8 cellular contexts compared by ENCODE assay signal in the genomic region with DNA sequence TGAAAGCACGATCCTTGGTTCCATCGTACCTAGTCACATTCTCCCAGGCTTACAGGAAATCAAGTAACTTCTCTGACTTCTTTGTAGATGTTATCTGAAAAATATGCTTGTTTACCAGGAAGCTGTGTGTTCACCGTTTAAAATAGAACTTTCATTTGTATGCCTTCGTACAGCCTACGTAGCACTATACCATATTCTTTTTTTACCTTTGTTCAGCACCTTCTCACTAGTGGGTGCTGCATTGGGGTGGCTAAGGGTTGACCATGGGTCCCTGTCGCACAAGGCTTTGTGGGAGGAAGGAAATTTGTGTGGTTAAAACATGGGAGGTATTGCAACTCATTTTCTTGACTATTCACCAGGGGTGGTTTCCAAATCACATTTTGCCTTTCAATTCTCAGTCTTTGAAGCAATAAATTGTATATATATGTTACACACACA. TPM values are rescaled to one million over a fixed set of nuclear protein-coding genes. Genes with fewer than 3 reads are reported as not detected.
DNase-seq lines count a peak whose midpoint lies in the region; ATAC-seq and TF ChIP-seq lines count a peak whose summit lies in the region.

No MANE protein-coding gene starts in this region.

- intact Hi-C loops in mammary epithelial cell (cut with micrococcal nuclease): no loop called here

- no peak overlapping the region for H3K9ac ChIP-seq in neuronal stem cell (ENCODE audit: low read depth, low read length, poor library complexity)
- no peak overlapping the region for H3K9ac ChIP-seq in mammary epithelial cell (ENCODE audit: insufficient read depth, low read length)

- no peak overlapping the region for H3K4me3 ChIP-seq in neuronal stem cell (ENCODE audit: low read length in 2 of 2)
- H3K4me3 ChIP-seq in mammary epithelial cell (replicated peaks in 1 of 3; ENCODE audit: insufficient read depth in 1 of 3, low read depth in 2 of 3, low read length in 3 of 3): no peak overlapping the region
- H3K4me3 ChIP-seq in osteoblast (ENCODE audit: insufficient read depth, low read length): no peak overlapping the region

- no peaks in the 10 kb centered on the region for H3K27me3 ChIP-seq in neuronal stem cell (ENCODE audit: control insufficient read depth in 3 of 3, insufficient read depth in 3 of 3, low read depth in 1 of 3, low read length in 3 of 3)
- H3K27me3 ChIP-seq in mammary epithelial cell (ENCODE audit: insufficient read depth, low read length): no peaks in the 10 kb centered on the region
- H3K27me3 ChIP-seq in osteoblast (ENCODE audit: insufficient read depth, low read length): no peaks in the 10 kb centered on the region

- no peak overlapping the region for H3K4ac ChIP-seq in neuronal stem cell (ENCODE audit: low read length)

- peaks cover 6 to 80% of the 10 kb centered on the region in 2 donors for H3K36me3 ChIP-seq in neuronal stem cell (replicated peaks in 1 of 2; ENCODE audit: control insufficient read depth in 2 of 2, insufficient read depth in 2 of 2, low read length in 2 of 2)
- H3K36me3 ChIP-seq in mammary epithelial cell (ENCODE audit: insufficient read depth, low read length): peaks cover 6% of the 10 kb centered on the region
- H3K36me3 ChIP-seq in osteoblast (ENCODE audit: insufficient read depth, low read length): peaks cover 37% of the 10 kb centered on the region

- no peak overlapping the region for H2BK15ac ChIP-seq in neuronal stem cell (ENCODE audit: low read length)

- DNase-seq in activated T-helper 1 cell treated with Interleukin-2 at 50 U/mL for 16 hours (ENCODE audit: low read depth) (peak; percentile 26), neuronal stem cell (ENCODE audit: low spot score) (no peak), RKO (ENCODE audit: low spot score) (no peak), mammary epithelial cell (no peak), osteoblast (ENCODE audit: insufficient read length, low spot score, missing footprints) (no peak)
- peak; percentile 11 for DNase-seq in stimulated activated CD8-positive, alpha-beta memory T cell treated with anti-CD3 and anti-CD28 coated beads, Interleukin-15, amount 100 ng/mL, for 1 hour (ENCODE audit: low read depth)

- H3K27ac ChIP-seq in neuronal stem cell (replicated peaks; ENCODE audit: low read length): no peak overlapping the region
- H3K27ac ChIP-seq in mammary epithelial cell (ENCODE audit: insufficient read depth, low read depth, low read length): no peak overlapping the region
- H3K27ac ChIP-seq in osteoblast (ENCODE audit: low read depth, low read length): no peak overlapping the region

- H2BK120ac ChIP-seq in neuronal stem cell (ENCODE audit: low read depth, low read length): no peak overlapping the region

- H3K4me2 ChIP-seq in neuronal stem cell (ENCODE audit: insufficient read depth, low read length, poor library complexity, severe bottlenecking): no peak overlapping the region
- no peak overlapping the region for H3K4me2 ChIP-seq in mammary epithelial cell (ENCODE audit: insufficient read depth, low read depth, low read length)
- no peak overlapping the region for H3K4me2 ChIP-seq in osteoblast (ENCODE audit: insufficient read depth, low read length)

- no peak overlapping the region for H4K91ac ChIP-seq in neuronal stem cell (ENCODE audit: low read depth, low read length, poor library complexity)

- in situ Hi-C loops in mammary epithelial cell (cut with MboI; ENCODE audit: low sequenced_read_pairs in 2 of 2): no loop called here

- H3K4me1 ChIP-seq in neuronal stem cell (ENCODE audit: control insufficient read depth in 2 of 2, insufficient read depth in 1 of 2, low read depth in 1 of 2, low read length in 2 of 2): no peaks in the 10 kb centered on the region
- no peaks in the 10 kb centered on the region for H3K4me1 ChIP-seq in mammary epithelial cell (ENCODE audit: insufficient read depth, low read length)
- no peaks in the 10 kb centered on the region for H3K4me1 ChIP-seq in osteoblast (ENCODE audit: insufficient read depth, low read length)

- H2AFZ ChIP-seq in neuronal stem cell (ENCODE audit: low read length) (no peak overlapping the region), mammary epithelial cell (ENCODE audit: low read depth, low read length) (no peak overlapping the region), osteoblast (ENCODE audit: low read length) (no peak overlapping the region)

- peaks cover 0 to 16% of the 10 kb centered on the region in 2 donors for H3K9me3 ChIP-seq in neuronal stem cell (replicated peaks in 1 of 2; ENCODE audit: control insufficient read depth in 2 of 2, insufficient read depth in 1 of 2, low read depth in 1 of 2, low read length in 2 of 2)
- no peaks in the 10 kb centered on the region for H3K9me3 ChIP-seq in mammary epithelial cell (replicated peaks; ENCODE audit: insufficient read depth, low read length)
- H3K9me3 ChIP-seq in osteoblast (ENCODE audit: low read depth, low read length): no peaks in the 10 kb centered on the region

- no peak overlapping the region for H2BK12ac ChIP-seq in neuronal stem cell (ENCODE audit: low read length)

- ATAC-seq in GM19395 (IDR thresholded peaks at IDR 0.05; ENCODE audit: unreplicated experiment): peak; percentile 97
- peak; percentile 58 for ATAC-seq in HG03175 (IDR thresholded peaks at IDR 0.05; ENCODE audit: unreplicated experiment)

- no peaks in the 10 kb centered on the region for H3K79me1 ChIP-seq in neuronal stem cell (ENCODE audit: low read depth, low read length)

- WGBS in neuronal stem cell (ENCODE audit: extremely low coverage in 2 of 2, insufficient read length in 2 of 2, insufficient replicate concordance in 1 of 2), 2 donors: no CpG with 5 or more reads among the region's 6 CpGs
- WGBS in mammary epithelial cell (ENCODE audit: low coverage, missing lambda C conversion rate): 83% methylated on average over 6 of the region's 6 CpGs

- TF ChIP-seq CTCF in mammary epithelial cell (conservative IDR thresholded peaks at IDR 0.05 in 1 of 2, IDR thresholded peaks at IDR 0.05 in 1 of 2; ENCODE audit: extremely low read depth in 1 of 2, insufficient read depth in 1 of 2, low read depth in 1 of 2, low read length in 2 of 2): no peak
- no peak for TF ChIP-seq CTCF in osteoblast (IDR thresholded peaks at IDR 0.05; ENCODE audit: extremely low read depth, low read depth, low read length)

- no peak overlapping the region for H4K8ac ChIP-seq in neuronal stem cell (ENCODE audit: low read depth, low read length)

- peaks cover 85% of the 10 kb centered on the region for H3K79me2 ChIP-seq in mammary epithelial cell (ENCODE audit: insufficient read depth, low read length)
- H3K79me2 ChIP-seq in osteoblast (ENCODE audit: insufficient read depth, low read length): peaks cover 50% of the 10 kb centered on the region

- H3K18ac ChIP-seq in neuronal stem cell (ENCODE audit: low read length): no peak overlapping the region

- BruUV-seq in mammary epithelial cell (replicated peaks; lab: Mats Ljungman, UMichigan): no TSS peak

- dilution Hi-C loops in mammary epithelial cell (cut with HindIII; ENCODE audit: low sequenced_read_pairs): no loop called here

- H4K20me1 ChIP-seq in mammary epithelial cell (ENCODE audit: insufficient read depth, low read length): no peaks in the 10 kb centered on the region
- H4K20me1 ChIP-seq in osteoblast (ENCODE audit: insufficient read depth, low read length): peaks cover 10% of the 10 kb centered on the region

- H3K14ac ChIP-seq in neuronal stem cell (ENCODE audit: low read length): no peak overlapping the region

- H3K23ac ChIP-seq in neuronal stem cell (ENCODE audit: low read depth, low read length, poor library complexity): no peak overlapping the region

- CTCF ChIA-PET in mammary epithelial cell (lab: Charles Lee; ENCODE audit: low non-redundant PET): no interaction called here

- H2BK5ac ChIP-seq in neuronal stem cell (ENCODE audit: low read length): no peak overlapping the region

- no peak overlapping the region for H2AK5ac ChIP-seq in neuronal stem cell (ENCODE audit: low read depth, low read length)

RNA-seq across cellular contexts. Expression of a gene that starts 16.6 kb away (rescaled TPM):
- polyA plus RNA-seq in neuronal stem cell (2013, experiment 1 of 2): 12.1 TPM
- 12.2 TPM for polyA plus RNA-seq in neuronal stem cell (2013, experiment 2 of 2)
- 10 to 100 TPM; 34.2 to 43.0 TPM for total RNA-seq in mammary epithelial cell
- polyA plus RNA-seq in mammary epithelial cell: 21.0 TPM
- 51.1 TPM for polyA minus RNA-seq in mammary epithelial cell
- 53.6 and 55.7 TPM in 2 replicates for total RNA-seq in osteoblast

RNA-seq across cellular contexts. Expression of a gene that starts 59.0 kb away (rescaled TPM):
- polyA plus RNA-seq in neuronal stem cell (2013, experiment 1 of 2): 0.28 TPM
- polyA plus RNA-seq in neuronal stem cell (2013, experiment 2 of 2): 0.21 TPM
- total RNA-seq in mammary epithelial cell (1 to 10 TPM in 1 of 2 donors, not detected in 1; 9.2 TPM), osteoblast (255 and 262 TPM in 2 replicates)
- polyA plus RNA-seq in mammary epithelial cell: not detected
- polyA minus RNA-seq in mammary epithelial cell: 11.6 TPM

Comparison
In these comparisons a context has a peak if more than half of its experiments do, and no peak if none do; other contexts are left out.
1. DNase-seq: peak in activated T-helper 1 cell treated with Interleukin-2 at 50 U/mL for 16 hours (single experiment) and stimulated activated CD8-positive, alpha-beta memory T cell treated with anti-CD3 and anti-CD28 coated beads, Interleukin-15, amount 100 ng/mL, for 1 hour (single experiment); none in neuronal stem cell (single experiment), RKO (single experiment), mammary epithelial cell (single experiment) and osteoblast (single experiment).
2. RNA of a gene that starts 59.0 kb away (total RNA-seq): 255 to 262 TPM in osteoblast; 9.2 TPM in mammary epithelial cell; every median in the first group is over 10 times any median in the second.